18 cellular contexts compared by ENCODE assay signal in genomic region chr10:59844436-59844835, GRCh38.
"Had no signal": no experiment of that assay in that cellular context is flagged by ENCODE, and none has a peak within 500 bp of the region (broad histone marks: within the 10 kb centered on the region; RNA-seq: fewer than 3 reads in every experiment).

No MANE protein-coding gene starts in this region.

- H3K27ac Mint-ChIP-seq: activated naive CD8-positive, alpha-beta T cell treated with anti-CD3 and anti-CD28 coated beads for 36 hours; activated T-helper 1 cell treated with anti-CD3 and anti-CD28 coated beads, Interleukin-12 subunit alpha, Interleukin-12 subunit beta, Interleukin-2, Interleukin-4 antibody, amounts not matched to agents 30 ng/mL and 10 ng/mL and 1 ng/mL, durations not matched to agents 14 hours and 24 hours and 36 hours; dendritic cell treated with granulocyte-macrophage colony-stimulating factor and Interleukin-4, amounts not matched to agents 40 ng/mL and 50 ng/mL, for 4 days; effector memory CD8-positive, alpha-beta T cell; type B pancreatic cell had no signal

- H3K27me3 Mint-ChIP-seq: activated naive CD8-positive, alpha-beta T cell treated with anti-CD3 and anti-CD28 coated beads for 36 hours; dendritic cell treated with granulocyte-macrophage colony-stimulating factor and Interleukin-4, amounts not matched to agents 40 ng/mL and 50 ng/mL, for 4 days; effector memory CD8-positive, alpha-beta T cell; type B pancreatic cell had no signal

- H2AFZ ChIP-seq: parathyroid adenoma had no signal

- H3K27ac ChIP-seq: gastroesophageal sphincter, left lung, parathyroid adenoma, skin epidermis had no signal

- H3K4me3 ChIP-seq: gastroesophageal sphincter, left lung, skin epidermis had no signal

- H3K27me3 ChIP-seq: gastroesophageal sphincter, left lung had no signal

- H3K4me1 ChIP-seq: left lung, parathyroid adenoma had no signal

- DNase-seq: activated naive CD8-positive, alpha-beta T cell treated with anti-CD3 and anti-CD28 coated beads for 36 hours; amygdala; cerebellar nuclear complex; effector memory CD8-positive, alpha-beta T cell; erythroblast; islet precursor cell; left lung; mesendoderm; retina; stimulated activated CD4-positive, alpha-beta T cell treated with anti-CD3 and anti-CD28 coated beads, Interleukin-4, amount 100 ng/mL, for 24 hours; stimulated activated naive CD4-positive, alpha-beta T cell; SW 1271 had no signal

- H3K9me3 ChIP-seq: gastroesophageal sphincter, left lung had no signal

- H3K4me3 Mint-ChIP-seq: activated naive CD8-positive, alpha-beta T cell treated with anti-CD3 and anti-CD28 coated beads for 36 hours; activated T-helper 1 cell treated with anti-CD3 and anti-CD28 coated beads, Interleukin-12 subunit alpha, Interleukin-12 subunit beta, Interleukin-2, Interleukin-4 antibody, amounts not matched to agents 30 ng/mL and 10 ng/mL and 1 ng/mL, durations not matched to agents 14 hours and 24 hours and 36 hours; dendritic cell treated with granulocyte-macrophage colony-stimulating factor and Interleukin-4, amounts not matched to agents 40 ng/mL and 50 ng/mL, for 4 days; effector memory CD8-positive, alpha-beta T cell; type B pancreatic cell had no signal

- H3K9me3 Mint-ChIP-seq: activated naive CD8-positive, alpha-beta T cell treated with anti-CD3 and anti-CD28 coated beads for 36 hours; activated T-helper 1 cell treated with anti-CD3 and anti-CD28 coated beads, Interleukin-12 subunit alpha, Interleukin-12 subunit beta, Interleukin-2, Interleukin-4 antibody, amounts not matched to agents 30 ng/mL and 10 ng/mL and 1 ng/mL, durations not matched to agents 14 hours and 24 hours and 36 hours; dendritic cell treated with granulocyte-macrophage colony-stimulating factor and Interleukin-4, amounts not matched to agents 40 ng/mL and 50 ng/mL, for 4 days; effector memory CD8-positive, alpha-beta T cell; type B pancreatic cell had no signal

- H3K9ac ChIP-seq: parathyroid adenoma had no signal
